ENCODE assay signal across 8 cellular contexts in genomic region chr7:100827330-100828226, GRCh38. TPM values are rescaled to one million over a fixed set of nuclear protein-coding genes. Genes with fewer than 3 reads are reported as not detected.
DNase-seq lines count a peak whose midpoint lies in the region; ATAC-seq and TF ChIP-seq lines count a peak whose summit lies in the region.

Gene EPHB4, minus strand, starts transcription at chr7:100827523. Its CDS starts 493 bp downstream, at chr7:100827030.

- H3K27me3 Mint-ChIP-seq in stimulated activated naive CD8-positive, alpha-beta T cell treated with anti-CD3 and anti-CD28 coated beads, Interleukin-15, Interleukin-2, amounts not matched to agents 100 ng/mL and 50 ng/mL, for 24 hours = peaks cover 41% of the 10 kb centered on the region

- TF ChIP-seq CTCF in 22Rv1 (IDR thresholded peaks at IDR 0.05) (peak; percentile 53), GM06990 (IDR thresholded peaks at IDR 0.05; ENCODE audit: insufficient read depth, low read length, poor library complexity, severe bottlenecking) (peak; percentile 25), Panc1 (IDR thresholded peaks at IDR 0.05) (no peak; the same call in 1 of the 2 replicates)

- peaks cover 17% of the 10 kb centered on the region for H3K4me1 Mint-ChIP-seq in stimulated activated naive CD8-positive, alpha-beta T cell treated with anti-CD3 and anti-CD28 coated beads, Interleukin-15, Interleukin-2, amounts not matched to agents 100 ng/mL and 50 ng/mL, for 24 hours (ENCODE audit: low read depth)

- peaks cover 5% of the 10 kb centered on the region for H3K27me3 ChIP-seq in GM06990 (replicated peaks; ENCODE audit: control insufficient read depth, insufficient read depth, low read length)
- H3K27me3 ChIP-seq in Panc1 (ENCODE audit: control insufficient read depth, insufficient read depth, low read length) = no peaks in the 10 kb centered on the region

- intact Hi-C loops in Panc1 (cut with micrococcal nuclease; ENCODE audit: unreplicated experiment) = no loop called here
- intact Hi-C loops in left colon (cut with DNase I, micrococcal nuclease) = no loop called here

- POLR2A ChIA-PET in Panc1 (lab: Charles Lee) = interaction anchor here (0.6 kb wide), 2 partner anchors 8 to 490 kb away, joined by 3 to 4 read pairs; no protein-coding TSS in a partner anchor

- H3K4me3 Mint-ChIP-seq in stimulated activated naive CD8-positive, alpha-beta T cell treated with anti-CD3 and anti-CD28 coated beads, Interleukin-15, Interleukin-2, amounts not matched to agents 100 ng/mL and 50 ng/mL, for 24 hours = peak within 1 kb of the TSS; percentile 77

- in situ Hi-C loops in Panc1 (cut with HindIII; ENCODE audit: low pct_unique_long_range_greater_than_20kb, low sequenced_read_pairs) = loop anchor here (25.0 kb wide), 1 partner anchor 115 kb away; the partner anchor contains the start of genes EPO and POP7

- ATAC-seq in Panc1 (peak; percentile 92), left colon (peak; percentile 66), GM19397 (IDR thresholded peaks at IDR 0.05; ENCODE audit: unreplicated experiment) (no peak)

- no peaks in the 10 kb centered on the region for H3K9me3 Mint-ChIP-seq in stimulated activated naive CD8-positive, alpha-beta T cell treated with anti-CD3 and anti-CD28 coated beads, Interleukin-15, Interleukin-2, amounts not matched to agents 100 ng/mL and 50 ng/mL, for 24 hours

- H3K9me3 ChIP-seq in Panc1 (ENCODE audit: control insufficient read depth, insufficient read depth, low read depth, low read length) = no peaks in the 10 kb centered on the region

- no TSS peak for BruUV-seq in Panc1 (replicated peaks; lab: Mats Ljungman, UMichigan)

- H3K36me3 ChIP-seq in GM06990 (ENCODE audit: control insufficient read depth, insufficient read depth, low read length) (no peaks in the 10 kb centered on the region), Panc1 (ENCODE audit: control insufficient read depth, insufficient read depth, low read length) (0 out of 2 replicates have a peak, but pooled peaks cover 2% of the 10 kb centered on the region)

- peak within 1 kb of the TSS; percentile 90 for H3K27ac ChIP-seq in 22Rv1
- H3K27ac ChIP-seq in Panc1 (ENCODE audit: low read length) = peak within 1 kb of the TSS; percentile 96

- CTCF ChIA-PET in Panc1 (lab: Charles Lee) = interaction anchor here (0.6 to 2.9 kb wide), 8 partner anchors 23 to 221 kb away, joined by 3 to 16 read pairs (median 6); partner anchors contain the start of genes POP7, SLC12A9 and UFSP1

- H3K27ac Mint-ChIP-seq in stimulated activated naive CD8-positive, alpha-beta T cell treated with anti-CD3 and anti-CD28 coated beads, Interleukin-15, Interleukin-2, amounts not matched to agents 100 ng/mL and 50 ng/mL, for 24 hours = peak within 1 kb of the TSS; percentile 52

- peaks cover 17% of the 10 kb centered on the region for H3K4me1 ChIP-seq in Panc1 (ENCODE audit: control insufficient read depth, insufficient read depth, low read length)

- DNase-seq in GM06990 (ENCODE audit: extremely low read depth, insufficient read length) (no peak), Panc1 (ENCODE audit: low read depth, low spot score) (no peak), dedifferentiated amniotic fluid mesenchymal stem cell (ENCODE audit: extremely low spot score) (peak; percentile 87), left colon (peak; percentile 84 to 90)
- no peak for DNase-seq in activated CD8-positive, alpha-beta memory T cell treated with anti-CD3 and anti-CD28 coated beads, Interleukin-2, amount 50 U/mL, for 48 hours

- no peaks in the 10 kb centered on the region for H3K36me3 Mint-ChIP-seq in stimulated activated naive CD8-positive, alpha-beta T cell treated with anti-CD3 and anti-CD28 coated beads, Interleukin-15, Interleukin-2, amounts not matched to agents 100 ng/mL and 50 ng/mL, for 24 hours (ENCODE audit: low read depth)

- H3K4me3 ChIP-seq in GM06990 (replicated peaks; ENCODE audit: low read depth, low read length) (no peak within 1 kb of the TSS; the same call in 1 of the 2 replicates), Panc1 (ENCODE audit: low read depth in 2 of 2, low read length in 2 of 2) (peak within 1 kb of the TSS; percentile 55 to 99)

RNA-seq across cellular contexts. Expression of gene EPHB4, which starts in this region (rescaled TPM):
- total RNA-seq in Panc1 (2021; ENCODE audit: unreplicated experiment) = 192 TPM
- polyA plus RNA-seq in Panc1 (2012; ENCODE audit: insufficient read length) = 219 TPM
- total RNA-seq in left colon = 10 to 100 TPM; 34.3 to 39.3 TPM

Comparison
In these comparisons a context has a peak if more than half of its experiments do, and no peak if none do; other contexts are left out.
1. DNase-seq: peak in dedifferentiated amniotic fluid mesenchymal stem cell (single experiment) and left colon (2 of 2); none in GM06990 (single experiment), Panc1 (single experiment) and activated CD8-positive, alpha-beta memory T cell treated with anti-CD3 and anti-CD28 coated beads, Interleukin-2, amount 50 U/mL, for 48 hours (single experiment).